Comparison of ENCODE assay signal across 8 cellular contexts in genomic region chr12:128818065-128819022, GRCh38. TPM values are rescaled to one million over a fixed set of nuclear protein-coding genes. Genes with fewer than 3 reads are reported as not detected.
DNase-seq lines count a peak whose midpoint lies in the region; ATAC-seq and TF ChIP-seq lines count a peak whose summit lies in the region.

No MANE protein-coding gene starts in this region.

- peaks cover 6% of the 10 kb centered on the region; the same call in 1 of the 2 replicates for H4K20me1 ChIP-seq in SU-DHL-6 (ENCODE audit: low read depth, low read length)

- peak overlapping the region; percentile 18 for H3K27ac Mint-ChIP-seq in T-helper 2 cell treated with Interferon-gamma antibody and Interleukin-4, amounts not matched to agents 5 μg/mL and 100 μg/mL, for 36 hours

- peak overlapping the region; percentile 41 for H3K9ac ChIP-seq in SU-DHL-6 (ENCODE audit: low read length)

- intact Hi-C loops in left ventricle myocardium superior (cut with micrococcal nuclease) = no loop called here

- H3K4me3 Mint-ChIP-seq in T-helper 2 cell treated with Interferon-gamma antibody and Interleukin-4, amounts not matched to agents 5 μg/mL and 100 μg/mL, for 36 hours = no peak overlapping the region

- H3K9me2 ChIP-seq in SU-DHL-6 (replicated peaks; ENCODE audit: insufficient read depth, low read length) = no peaks in the 10 kb centered on the region

- TF ChIP-seq POLR2A in suprapubic skin (IDR thresholded peaks at IDR 0.05) (no peak), erythroblast (IDR thresholded peaks at IDR 0.05; ENCODE audit: low read length) (no peak)

- no peaks in the 10 kb centered on the region for H3K9me3 Mint-ChIP-seq in T-helper 2 cell treated with Interferon-gamma antibody and Interleukin-4, amounts not matched to agents 5 μg/mL and 100 μg/mL, for 36 hours

- H3K36me3 ChIP-seq in SU-DHL-6 (ENCODE audit: low read length) (peaks cover 11% of the 10 kb centered on the region), suprapubic skin (peaks cover 6% of the 10 kb centered on the region)

- no peaks in the 10 kb centered on the region for H3K27me3 Mint-ChIP-seq in T-helper 2 cell treated with Interferon-gamma antibody and Interleukin-4, amounts not matched to agents 5 μg/mL and 100 μg/mL, for 36 hours (ENCODE audit: low read depth)

- no peak overlapping the region for H2AFZ ChIP-seq in SU-DHL-6 (ENCODE audit: low read depth, low read length, severe bottlenecking)

- peaks cover 24% of the 10 kb centered on the region for H3K36me3 Mint-ChIP-seq in T-helper 2 cell treated with Interferon-gamma antibody and Interleukin-4, amounts not matched to agents 5 μg/mL and 100 μg/mL, for 36 hours (ENCODE audit: low read depth)

- H3K4me3 ChIP-seq in SU-DHL-6 (ENCODE audit: insufficient read depth, low read length, poor library complexity, severe bottlenecking) (peak overlapping the region; percentile 38), suprapubic skin (no peak overlapping the region)

- no peaks in the 10 kb centered on the region for H3K27me3 ChIP-seq in SU-DHL-6 (ENCODE audit: low read length)
- no peaks in the 10 kb centered on the region for H3K27me3 ChIP-seq in suprapubic skin

- H3K4me2 ChIP-seq in SU-DHL-6 (ENCODE audit: low read depth, low read length, poor library complexity, severe bottlenecking) = peak overlapping the region; percentile 99

- peaks cover 52% of the 10 kb centered on the region for H3F3A ChIP-seq in SU-DHL-6 (ENCODE audit: insufficient read depth)

- TF ChIP-seq CTCF in SU-DHL-6 (IDR thresholded peaks at IDR 0.05; ENCODE audit: insufficient read depth, low read length, poor library complexity, severe bottlenecking) (no peak), suprapubic skin (IDR thresholded peaks at IDR 0.05) (no peak)

- DNase-seq in T-helper 2 cell treated with Interferon-gamma antibody and Interleukin-4, amounts not matched to agents 5 μg/mL and 100 μg/mL, for 36 hours (ENCODE audit: low spot score) = no peak
- no peak for DNase-seq in T-helper 2 cell
- no peak for DNase-seq in left ventricle myocardium superior
- peak in 1 of 2 donors; percentile 48 for DNase-seq in suprapubic skin (ENCODE audit: low spot score in 2 of 2)
- DNase-seq in erythroblast (lab: John Stamatoyannopoulos, UW) = no peak
- no peak for DNase-seq in NCI-H2107 (lab: John Stamatoyannopoulos, UW)

- H3K27ac ChIP-seq in SU-DHL-6 (ENCODE audit: low read depth, low read length) (peak overlapping the region; percentile 98), suprapubic skin (peak overlapping the region; percentile 60)

- no peaks in the 10 kb centered on the region for H3K9me3 ChIP-seq in SU-DHL-6 (ENCODE audit: insufficient read depth, low read length)
- no peaks in the 10 kb centered on the region for H3K9me3 ChIP-seq in suprapubic skin

- no peak for TF ChIP-seq EP300 in suprapubic skin (IDR thresholded peaks at IDR 0.05)

- H3K4me1 ChIP-seq in suprapubic skin = peaks cover 58% of the 10 kb centered on the region

- H3K4me1 Mint-ChIP-seq in T-helper 2 cell treated with Interferon-gamma antibody and Interleukin-4, amounts not matched to agents 5 μg/mL and 100 μg/mL, for 36 hours (ENCODE audit: low read depth) = peaks cover 49% of the 10 kb centered on the region

- WGBS in suprapubic skin = 47% methylated on average over 13 of the region's 13 CpGs

- ATAC-seq in HG02938 (IDR thresholded peaks at IDR 0.05; ENCODE audit: unreplicated experiment) = peak; percentile 35
- peak; percentile 31 for ATAC-seq in left ventricle myocardium superior

- H3K79me2 ChIP-seq in SU-DHL-6 (ENCODE audit: insufficient read depth, low read length) = peaks cover 100% of the 10 kb centered on the region

RNA-seq across cellular contexts. Expression of gene SLC15A4, which starts 5.4 kb away (rescaled TPM):
- total RNA-seq in left ventricle myocardium superior = 14.0 TPM
- 10 to 100 TPM; 35.2 to 51.7 (median 45.6) TPM for total RNA-seq in suprapubic skin

RNA-seq across cellular contexts. Expression of gene GLT1D1, which starts 34.9 kb away (rescaled TPM):
- total RNA-seq in left ventricle myocardium superior (0.45 TPM), suprapubic skin (1 to 10 TPM in 3 of 4 donors, under 1 TPM in 1; 0.57 to 2.9 (median 1.4) TPM)
